In genomic region chr5:53482717-53483638, GRCh38 we compare ENCODE assay signal across 1 cellular context.
TF ChIP-seq lines count a peak whose summit lies in the region.

No MANE protein-coding gene starts in this region.

TF ChIP-seq in HepG2, 621 proteins besides CTCF, POLR2A, EP300 and RAD21 (continued from another document and continues in another):
- TF ChIP-seq ZBTB49 (CRISPR knock-in tag; IDR thresholded peaks at IDR 0.05; ENCODE audit: borderline replicate concordance) (no peak), CBFB (CRISPR knock-in tag; IDR thresholded peaks at IDR 0.05) (0 out of 2 replicates have a peak, but pooled peaks have one; percentile 26), ZNF20 (CRISPR knock-in tag; IDR thresholded peaks at IDR 0.05) (no peak), ZNF761 (CRISPR knock-in tag; conservative IDR thresholded peaks at IDR 0.05) (0 out of 2 replicates have a peak, but pooled peaks have one; percentile 72), PITX1 (CRISPR knock-in tag; IDR thresholded peaks at IDR 0.05) (peak; percentile 96), ZNF292 (CRISPR knock-in tag; IDR thresholded peaks at IDR 0.05; ENCODE audit: borderline replicate concordance, low read depth) (no peak; the same call in 1 of the 2 replicates), TEF (CRISPR knock-in tag; IDR thresholded peaks at IDR 0.05) (no peak), ELK4 (CRISPR knock-in tag; IDR thresholded peaks at IDR 0.05; ENCODE audit: borderline replicate concordance) (no peak), TCF7L2 (IDR thresholded peaks at IDR 0.05; ENCODE audit: low read depth, low read length) (no peak), GPN1 (CRISPR knock-in tag; IDR thresholded peaks at IDR 0.05; ENCODE audit: borderline replicate concordance) (no peak), ZNF839 (CRISPR knock-in tag; IDR thresholded peaks at IDR 0.05; ENCODE audit: borderline replicate concordance) (no peak), ZNF256 (CRISPR knock-in tag; conservative IDR thresholded peaks at IDR 0.05) (no peak), SRF (IDR thresholded peaks at IDR 0.05; ENCODE audit: low read depth, low read length) (no peak), ZFYVE20 (CRISPR knock-in tag; IDR thresholded peaks at IDR 0.05; ENCODE audit: borderline replicate concordance, low read depth) (no peak), ARID3A (IDR thresholded peaks at IDR 0.05; ENCODE audit: low read depth, low read length) (no peak), U2AF2 (IDR thresholded peaks at IDR 0.05; ENCODE audit: low read depth, low read length) (no peak), SOX13 (IDR thresholded peaks at IDR 0.05) (peak; percentile 63), SOX13 (CRISPR knock-in tag; conservative IDR thresholded peaks at IDR 0.05 in 1 of 2, IDR thresholded peaks at IDR 0.05 in 1 of 2) (peak in 1 of 2 experiments; percentile 70; a peak in 2 of 4 replicates), ZNF414 (CRISPR knock-in tag; IDR thresholded peaks at IDR 0.05) (peak; percentile 37; the same call in 1 of the 2 replicates), CREBL2 (CRISPR knock-in tag; IDR thresholded peaks at IDR 0.05; ENCODE audit: borderline replicate concordance) (no peak), PHB2 (IDR thresholded peaks at IDR 0.05; ENCODE audit: partially characterized antibody) (no peak), ZNF138 (CRISPR knock-in tag; IDR thresholded peaks at IDR 0.05; ENCODE audit: low read depth) (peak; percentile 81; the same call in 1 of the 2 replicates), ZBTB44 (CRISPR knock-in tag; IDR thresholded peaks at IDR 0.05) (no peak), HNF1A (IDR thresholded peaks at IDR 0.05; ENCODE audit: low read depth) (0 out of 2 replicates have a peak, but pooled peaks have one; percentile 38), HNF1A (CRISPR knock-in tag; IDR thresholded peaks at IDR 0.05; ENCODE audit: borderline replicate concordance) (peak; percentile 32; the same call in 1 of the 2 replicates), ZNF350 (CRISPR knock-in tag; IDR thresholded peaks at IDR 0.05; ENCODE audit: borderline replicate concordance, low read depth) (peak; percentile 76), CEBPG (CRISPR knock-in tag; IDR thresholded peaks at IDR 0.05) (peak; percentile 99), FOXP4 (CRISPR knock-in tag; IDR thresholded peaks at IDR 0.05) (peak; percentile 72), RFX3 (CRISPR knock-in tag; IDR thresholded peaks at IDR 0.05) (0 out of 2 replicates have a peak, but pooled peaks have one; percentile 29), HDAC6 (IDR thresholded peaks at IDR 0.05; ENCODE audit: low read depth, low read length) (0 out of 2 replicates have a peak, but pooled peaks have one; percentile 22), CHCHD3 (CRISPR knock-in tag; IDR thresholded peaks at IDR 0.05) (no peak), NFATC3 (CRISPR knock-in tag; IDR thresholded peaks at IDR 0.05) (no peak), PHF20 (CRISPR knock-in tag; IDR thresholded peaks at IDR 0.05) (no peak; the same call in none of the 2 replicates), SP140L (CRISPR knock-in tag; IDR thresholded peaks at IDR 0.05; ENCODE audit: borderline replicate concordance) (no peak), ZNF639 (CRISPR knock-in tag; conservative IDR thresholded peaks at IDR 0.05) (peak; percentile 58; the same call in 1 of the 2 replicates), MTF1 (CRISPR knock-in tag; IDR thresholded peaks at IDR 0.05) (no peak), POLR2AphosphoS5 (IDR thresholded peaks at IDR 0.05; ENCODE audit: low read depth, low read length) (peak; percentile 64), HBP1 (CRISPR knock-in tag; IDR thresholded peaks at IDR 0.05; ENCODE audit: low read depth) (0 out of 2 replicates have a peak, but pooled peaks have one; percentile 66), ZFP91 (CRISPR knock-in tag; IDR thresholded peaks at IDR 0.05; ENCODE audit: borderline replicate concordance) (peak; percentile 68), NCOA2 (CRISPR knock-in tag; IDR thresholded peaks at IDR 0.05) (peak; percentile 81)
